8 cellular contexts compared by ENCODE assay signal in genomic region chr20:5191829-5192569, GRCh38.
A peak's percentile ranks its signal among the peaks of the same experiment; 100 is the strongest.
DNase-seq lines count a peak whose midpoint lies in the region; ATAC-seq and TF ChIP-seq lines count a peak whose summit lies in the region.

No MANE protein-coding gene starts in this region.

- no peak overlapping the region for H3K4me3 Mint-ChIP-seq in nephron

- DNase-seq in stimulated activated CD4-positive, alpha-beta T cell treated with anti-CD3 and anti-CD28 coated beads, Interleukin-15, amount 100 ng/mL, for 24 hours = peak; percentile 22
- no peak for DNase-seq in stimulated activated CD4-positive, alpha-beta T cell treated with anti-CD3 and anti-CD28 coated beads, Interleukin-4, amount 100 ng/mL, for 4 hours
- peak; percentile 41 for DNase-seq in NCI-H524 treated with DMSO at 0.1 percent for 48 hours (lab: John Stamatoyannopoulos, UW)
- peak; percentile 20 for DNase-seq in activated T-cell treated with anti-CD3 and anti-CD28 coated beads, Interleukin-2, amount 50 U/mL, for 1 hour
- DNase-seq in fibroblast of gingiva (ENCODE audit: low read depth) = peak; percentile 70

- H3K27ac Mint-ChIP-seq in nephron = peak overlapping the region; percentile 55 to 90 (median 75)

- TF ChIP-seq CTCF in nephron (IDR thresholded peaks at IDR 0.05; ENCODE audit: unreplicated experiment in 3 of 3) = peak; percentile 72 to 80 (median 76)

- ATAC-seq in HG03439 (IDR thresholded peaks at IDR 0.05; ENCODE audit: unreplicated experiment) (peak; percentile 42), GM19324 (IDR thresholded peaks at IDR 0.05; ENCODE audit: low FRiP score, unreplicated experiment) (no peak)

- no peaks in the 10 kb centered on the region for H3K9me3 Mint-ChIP-seq in nephron

- no peaks in the 10 kb centered on the region for H3K27me3 Mint-ChIP-seq in nephron (ENCODE audit: low read depth)

- peaks cover 4% of the 10 kb centered on the region for H3K4me1 Mint-ChIP-seq in nephron

- H3K36me3 Mint-ChIP-seq in nephron (ENCODE audit: low read depth) = peaks cover 26% of the 10 kb centered on the region

Comparison
In these comparisons a context has a peak if more than half of its experiments do, and no peak if none do; other contexts are left out.
1. DNase-seq: peak in stimulated activated CD4-positive, alpha-beta T cell treated with anti-CD3 and anti-CD28 coated beads, Interleukin-15, amount 100 ng/mL, for 24 hours (single experiment), NCI-H524 treated with DMSO at 0.1 percent for 48 hours (single experiment), activated T-cell treated with anti-CD3 and anti-CD28 coated beads, Interleukin-2, amount 50 U/mL, for 1 hour (single experiment) and fibroblast of gingiva (single experiment); none in stimulated activated CD4-positive, alpha-beta T cell treated with anti-CD3 and anti-CD28 coated beads, Interleukin-4, amount 100 ng/mL, for 4 hours (0 of 2).